Comparison of ENCODE assay signal across 18 cellular contexts in the genomic region with DNA sequence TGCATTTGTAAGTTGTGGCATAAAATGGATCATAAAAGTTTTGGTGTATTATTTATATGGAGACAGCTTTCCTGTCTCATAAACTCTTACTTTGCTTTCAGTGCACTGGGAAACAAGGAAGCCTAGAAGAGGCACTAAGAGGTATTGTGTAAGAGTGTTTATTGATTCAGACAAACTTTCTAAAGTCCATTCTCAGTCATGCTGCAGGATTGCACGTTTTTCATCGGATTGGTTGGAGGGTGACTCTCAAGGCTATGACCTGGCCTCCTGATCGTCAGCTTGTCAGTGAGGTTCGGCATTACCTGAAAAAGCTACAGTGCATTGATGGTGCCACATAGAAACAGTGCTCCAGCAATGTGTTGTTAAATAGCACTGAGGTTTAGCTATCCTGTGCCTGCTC.
A peak's percentile ranks its signal among the peaks of the same experiment; 100 is the strongest.
DNase-seq lines count a peak whose midpoint lies in the region; ATAC-seq, FAIRE-seq and TF ChIP-seq lines count a peak whose summit lies in the region.
"Had no signal": no experiment of that assay in that cellular context is flagged by ENCODE, and none has a peak within 500 bp of the region (broad histone marks: within the 10 kb centered on the region; RNA-seq: fewer than 3 reads in every experiment).

No MANE protein-coding gene starts in this region.

- H3K27me3 ChIP-seq in liver (ENCODE audit: control insufficient read depth in 4 of 4, insufficient read depth in 4 of 4, low read length in 3 of 4): no peaks in the 10 kb centered on the region
- H3K27me3 ChIP-seq: BE2C had no signal

- peak; percentile 84 for FAIRE-seq in D721Med (lab: Jason Lieb, UNC)
- FAIRE-seq: GM12892, HTR-8/SVneo had no signal

- 21% methylated on average over 4 of the region's 4 CpGs for WGBS in liver

- H3K4me3 ChIP-seq in epithelial cell of esophagus (ENCODE audit: low read length) (no peak overlapping the region), liver (ENCODE audit: low read depth in 1 of 3, low read length in 3 of 3) (no peak overlapping the region)

- no peak overlapping the region for H3K9ac ChIP-seq in liver (ENCODE audit: low read depth in 1 of 2, low read length in 2 of 2)

- peaks cover 0 to 7% (median 3%) of the 10 kb centered on the region in 4 donors for H3K4me1 ChIP-seq in liver (ENCODE audit: control insufficient read depth in 4 of 4, insufficient read depth in 4 of 4, low read length in 3 of 4)
- H3K4me1 ChIP-seq: BE2C had no signal

- no peak for DNase-seq in D721Med (ENCODE audit: insufficient read length, low spot score)
- peak; percentile 14 for DNase-seq in epithelial cell of esophagus (ENCODE audit: low read depth)
- no peak for DNase-seq in stimulated activated effector memory CD8-positive, alpha-beta T cell treated with anti-CD3 and anti-CD28 coated beads, Interleukin-12 subunit alpha, Interleukin-12 subunit beta, amount 100 ng/mL, for 72 hours (ENCODE audit: low spot score in 2 of 2)
- DNase-seq in SW 1271 (lab: John Stamatoyannopoulos, UW): no peak
- DNase-seq in stimulated activated CD4-positive, alpha-beta T cell treated with anti-CD3 and anti-CD28 coated beads, Interleukin-15, amount 100 ng/mL, for 24 hours: no peak
- DNase-seq: BE2C; C1 segment of cervical spinal cord; CD4-positive, CD25-positive, alpha-beta regulatory T cell; CD8-positive, alpha-beta memory T cell; COR-L47; DMS153; DMS79; GDM1; GOT3; H9 had no signal

- H3K36me3 ChIP-seq in liver (ENCODE audit: control insufficient read depth in 4 of 4, insufficient read depth in 3 of 4, low read depth in 1 of 4, low read length in 3 of 4): no peaks in the 10 kb centered on the region
- H3K36me3 ChIP-seq: BE2C had no signal

- H3K9me3 Mint-ChIP-seq in stimulated activated effector memory CD8-positive, alpha-beta T cell treated with anti-CD3 and anti-CD28 coated beads, Interleukin-12 subunit alpha, Interleukin-12 subunit beta, amount 100 ng/mL, for 72 hours: peaks cover 15% of the 10 kb centered on the region

- peak overlapping the region; percentile 17 to 35 for H3K27ac ChIP-seq in liver (ENCODE audit: low read depth in 1 of 2, low read length in 2 of 2)

- H3K9me3 ChIP-seq in liver (ENCODE audit: control insufficient read depth in 4 of 4, low read length in 3 of 4): no peaks in the 10 kb centered on the region
- H3K9me3 ChIP-seq: BE2C had no signal

- H3K4me1 Mint-ChIP-seq in stimulated activated effector memory CD8-positive, alpha-beta T cell treated with anti-CD3 and anti-CD28 coated beads, Interleukin-12 subunit alpha, Interleukin-12 subunit beta, amount 100 ng/mL, for 72 hours: no peaks in the 10 kb centered on the region
- H3K4me1 Mint-ChIP-seq: CD4-positive, CD25-positive, alpha-beta regulatory T cell; CD8-positive, alpha-beta memory T cell had no signal

- ATAC-seq in stimulated activated effector memory CD8-positive, alpha-beta T cell treated with anti-CD3 and anti-CD28 coated beads, Interleukin-12 subunit alpha, Interleukin-12 subunit beta, amount 100 ng/mL, for 72 hours: no peak

- H3K4me3 Mint-ChIP-seq in stimulated activated effector memory CD8-positive, alpha-beta T cell treated with anti-CD3 and anti-CD28 coated beads, Interleukin-12 subunit alpha, Interleukin-12 subunit beta, amount 100 ng/mL, for 72 hours: no peak overlapping the region
- H3K4me3 Mint-ChIP-seq: CD4-positive, CD25-positive, alpha-beta regulatory T cell; CD8-positive, alpha-beta memory T cell; H9 had no signal

- H3K36me3 Mint-ChIP-seq in stimulated activated effector memory CD8-positive, alpha-beta T cell treated with anti-CD3 and anti-CD28 coated beads, Interleukin-12 subunit alpha, Interleukin-12 subunit beta, amount 100 ng/mL, for 72 hours: no peaks in the 10 kb centered on the region
- H3K36me3 Mint-ChIP-seq: CD4-positive, CD25-positive, alpha-beta regulatory T cell; CD8-positive, alpha-beta memory T cell had no signal

- H3K27ac Mint-ChIP-seq in stimulated activated effector memory CD8-positive, alpha-beta T cell treated with anti-CD3 and anti-CD28 coated beads, Interleukin-12 subunit alpha, Interleukin-12 subunit beta, amount 100 ng/mL, for 72 hours: no peak overlapping the region
- H3K27ac Mint-ChIP-seq: CD4-positive, CD25-positive, alpha-beta regulatory T cell; CD8-positive, alpha-beta memory T cell; H9 had no signal

- TF ChIP-seq CTCF in D721Med (IDR thresholded peaks at IDR 0.05; ENCODE audit: insufficient read depth, missing control alignments) (no peak), epithelial cell of esophagus (IDR thresholded peaks at IDR 0.05; ENCODE audit: insufficient read depth, low read depth, low read length, missing control alignments) (no peak), liver (IDR thresholded peaks at IDR 0.05; ENCODE audit: low read depth, low read length, missing input control) (no peak)

- TF ChIP-seq RAD21 in liver (IDR thresholded peaks at IDR 0.05): peak; percentile 34 to 52

TF ChIP-seq in liver, 16 proteins besides CTCF, POLR2A, EP300 and RAD21:
- TF ChIP-seq NR2F2 (IDR thresholded peaks at IDR 0.05): no peak
- TF ChIP-seq, protein P1, sequence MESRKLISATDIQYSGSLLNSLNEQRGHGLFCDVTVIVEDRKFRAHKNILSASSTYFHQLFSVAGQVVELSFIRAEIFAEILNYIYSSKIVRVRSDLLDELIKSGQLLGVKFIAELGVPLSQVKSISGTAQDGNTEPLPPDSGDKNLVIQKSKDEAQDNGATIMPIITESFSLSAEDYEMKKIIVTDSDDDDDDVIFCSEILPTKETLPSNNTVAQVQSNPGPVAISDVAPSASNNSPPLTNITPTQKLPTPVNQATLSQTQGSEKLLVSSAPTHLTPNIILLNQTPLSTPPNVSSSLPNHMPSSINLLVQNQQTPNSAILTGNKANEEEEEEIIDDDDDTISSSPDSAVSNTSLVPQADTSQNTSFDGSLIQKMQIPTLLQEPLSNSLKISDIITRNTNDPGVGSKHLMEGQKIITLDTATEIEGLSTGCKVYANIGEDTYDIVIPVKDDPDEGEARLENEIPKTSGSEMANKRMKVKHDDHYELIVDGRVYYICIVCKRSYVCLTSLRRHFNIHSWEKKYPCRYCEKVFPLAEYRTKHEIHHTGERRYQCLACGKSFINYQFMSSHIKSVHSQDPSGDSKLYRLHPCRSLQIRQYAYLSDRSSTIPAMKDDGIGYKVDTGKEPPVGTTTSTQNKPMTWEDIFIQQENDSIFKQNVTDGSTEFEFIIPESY (IDR thresholded peaks at IDR 0.05): peak; percentile 42
- peak; percentile 68 for TF ChIP-seq SP1 (IDR thresholded peaks at IDR 0.05)
- peak; percentile 27 for TF ChIP-seq REST (IDR thresholded peaks at IDR 0.05)
- TF ChIP-seq ATF3 (IDR thresholded peaks at IDR 0.05): peak; percentile 74
- no peak for TF ChIP-seq TAF1 (conservative IDR thresholded peaks at IDR 0.05)
- peak; percentile 89 to 92 for TF ChIP-seq HNF4A (conservative IDR thresholded peaks at IDR 0.05)
- TF ChIP-seq RXRA (IDR thresholded peaks at IDR 0.05): peak; percentile 65 to 80
- no peak for TF ChIP-seq GABPA (IDR thresholded peaks at IDR 0.05 in 1 of 2, conservative IDR thresholded peaks at IDR 0.05 in 1 of 2)
- peak; percentile 80 for TF ChIP-seq HNF4G (IDR thresholded peaks at IDR 0.05)
- TF ChIP-seq EGR1 (IDR thresholded peaks at IDR 0.05; ENCODE audit: low read depth in 2 of 2): no peak
- peak; percentile 41 for TF ChIP-seq YY1 (IDR thresholded peaks at IDR 0.05)
- TF ChIP-seq MAX (IDR thresholded peaks at IDR 0.05): peak; percentile 64
- TF ChIP-seq JUND (IDR thresholded peaks at IDR 0.05): peak; percentile 46 to 63
- peak; percentile 54 for TF ChIP-seq FOXA1 (IDR thresholded peaks at IDR 0.05)
- TF ChIP-seq FOXA2 (IDR thresholded peaks at IDR 0.05): peak; percentile 76
